27 cellular contexts compared by ENCODE assay signal in the genomic region with DNA sequence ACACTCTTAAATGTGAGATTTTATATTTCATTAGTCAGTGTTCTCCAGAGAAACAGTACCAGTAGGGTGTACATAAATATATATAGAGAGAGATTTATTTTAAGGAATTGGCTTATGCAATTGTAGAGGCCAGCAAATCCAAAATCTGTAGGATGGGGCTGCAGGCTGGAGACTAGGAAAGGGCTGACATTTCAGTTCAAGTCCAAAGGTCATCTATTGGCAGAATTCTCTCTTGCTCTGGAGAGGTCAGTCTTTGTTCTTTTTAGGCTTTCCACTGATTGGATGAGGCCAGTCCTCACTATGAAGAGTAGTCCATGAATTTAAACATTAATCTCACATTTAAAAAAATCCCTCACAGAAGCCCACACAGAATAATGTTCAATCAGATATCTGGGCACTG.
"Had no signal": no experiment of that assay in that cellular context is flagged by ENCODE, and none has a peak within 500 bp of the region (broad histone marks: within the 10 kb centered on the region; RNA-seq: fewer than 3 reads in every experiment).

No MANE protein-coding gene starts in this region.

- FAIRE-seq: urothelium cell line had no signal

- H3K9me3 ChIP-seq: stomach, suprapubic skin, testis, thoracic aorta, thyroid gland, tibial artery, tibial nerve, transverse colon, upper lobe of left lung, upper lobe of right lung, uterus, vagina had no signal

- H3K4me1 ChIP-seq: stomach, suprapubic skin, thyroid gland, transverse colon, upper lobe of left lung, upper lobe of right lung, uterus, vagina had no signal

- H3K27me3 ChIP-seq: stomach, suprapubic skin, testis, thyroid gland, tibial nerve, transverse colon, upper lobe of left lung, upper lobe of right lung, uterus, vagina had no signal

- ATAC-seq: stimulated activated effector memory CD8-positive, alpha-beta T cell treated with anti-CD3 and anti-CD28 coated beads, Interleukin-12 subunit alpha, Interleukin-12 subunit beta, amount 100 ng/mL, for 72 hours; stimulated activated memory B cell treated with anti-CD40 and anti-IgM and Interleukin-4, amounts not matched to agents 10 μg/mL and 1 μg/mL and 100 μg/mL, for 72 hours; stimulated activated naive B cell treated with anti-CD40 and anti-IgM and Interleukin-4, amounts not matched to agents 10 μg/mL and 1 μg/mL and 100 μg/mL, for 72 hours; stimulated activated naive CD8-positive, alpha-beta T cell treated with anti-CD3 and anti-CD28 coated beads, Interleukin-15, amount 100 ng/mL, for 72 hours; stimulated activated naive CD8-positive, alpha-beta T cell treated with anti-CD3 and anti-CD28 coated beads, Interleukin-15, Interleukin-2, amounts not matched to agents 100 U/mL and 50 U/mL, for 24 hours; upper lobe of right lung had no signal

- H3K36me3 ChIP-seq: stomach, suprapubic skin, thoracic aorta, thyroid gland, tibial artery, tibial nerve, transverse colon, upper lobe of left lung, upper lobe of right lung, uterus, vagina had no signal

- H3K4me3 ChIP-seq: stomach, suprapubic skin, testis, thoracic aorta, thyroid gland, tibial artery, tibial nerve, transverse colon, upper lobe of left lung, upper lobe of right lung, uterus, vagina had no signal

- DNase-seq: stimulated activated CD4-positive, alpha-beta T cell treated with anti-CD3 and anti-CD28 coated beads, Interleukin-2, amount 100 ng/mL, for 48 hours; stimulated activated CD4-positive, alpha-beta T cell treated with anti-CD3 and anti-CD28 coated beads, Interleukin-4, amount 100 ng/mL, for 1 hour; stimulated activated CD4-positive, alpha-beta T cell treated with anti-CD3 and anti-CD28 coated beads, Interleukin-4, amount 100 ng/mL, for 24 hours; stimulated activated CD4-positive, alpha-beta T cell treated with anti-CD3 and anti-CD28 coated beads, Interleukin-4, amount 100 ng/mL, for 4 hours; stimulated activated CD8-positive, alpha-beta memory T cell treated with anti-CD3 and anti-CD28 coated beads, Interleukin-4, amount 100 ng/mL, for 48 hours; stimulated activated naive B cell treated with anti-CD40 and anti-IgM and Interleukin-4, amounts not matched to agents 10 μg/mL and 1 μg/mL and 100 μg/mL, for 72 hours; stimulated activated naive CD4-positive, alpha-beta T cell; stimulated activated naive CD4-positive, alpha-beta T cell treated with Interleukin-2 at 50 U/mL for 16 hours; stimulated activated naive CD8-positive, alpha-beta T cell treated with anti-CD3 and anti-CD28 coated beads, Interleukin-15, amount 100 ng/mL, for 72 hours; stimulated activated naive CD8-positive, alpha-beta T cell treated with anti-CD3 and anti-CD28 coated beads, Interleukin-15, Interleukin-2, amounts not matched to agents 100 U/mL and 50 U/mL, for 24 hours; stomach; substantia nigra; testis; thyroid gland; tibial artery; transverse colon; trophoblast cell; upper lobe of left lung; upper lobe of right lung; uterus had no signal

- H3K27ac ChIP-seq: stomach, suprapubic skin, testis, thoracic aorta, thyroid gland, tibial artery, tibial nerve, transverse colon, upper lobe of left lung, upper lobe of right lung, uterus, vagina had no signal
